8 cellular contexts compared by ENCODE assay signal in the genomic region with DNA sequence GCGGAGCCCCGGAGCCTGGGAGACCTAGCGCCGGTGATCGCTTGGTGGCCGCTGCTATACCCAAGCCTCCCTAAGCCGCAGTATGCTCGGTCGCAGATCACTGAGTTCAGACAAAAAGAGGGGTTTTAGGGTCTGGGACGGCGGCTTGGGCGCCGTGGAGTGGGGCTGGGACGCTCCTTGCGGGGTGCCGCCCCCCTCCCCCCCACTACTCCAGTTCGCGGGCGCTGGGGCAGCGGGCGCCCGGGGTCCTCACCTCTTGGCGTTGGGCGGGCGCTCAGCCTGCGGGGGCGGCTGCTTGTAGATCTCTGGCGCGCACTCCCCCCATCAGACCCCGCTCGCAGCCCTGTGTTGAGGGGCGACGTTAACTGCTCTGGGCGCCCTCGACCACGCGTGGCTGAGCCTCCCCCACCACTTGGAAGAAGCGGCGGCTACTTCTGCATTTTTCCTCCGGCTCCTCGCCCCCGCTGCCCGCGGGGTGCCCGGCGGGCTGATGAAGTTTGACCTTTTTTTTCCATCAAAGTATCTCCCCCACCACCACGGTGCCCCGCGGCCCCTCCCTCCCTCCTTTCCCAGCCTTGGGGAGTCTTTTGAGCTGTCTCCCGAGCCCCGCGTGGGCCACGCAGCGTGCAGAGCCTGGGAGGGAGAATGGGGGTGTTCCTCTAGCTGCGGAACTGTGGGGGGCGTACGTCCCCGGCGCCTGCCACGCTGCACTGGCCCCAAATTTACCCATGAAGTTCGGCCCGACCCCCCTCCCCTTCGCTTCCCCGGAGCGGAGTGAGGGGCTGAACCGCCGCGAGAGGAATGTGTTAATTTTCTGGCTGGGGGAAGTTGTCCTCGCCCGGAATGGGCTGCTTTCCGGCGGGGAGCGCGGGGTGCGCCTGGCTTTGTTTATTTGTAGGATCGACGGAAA. TPM values are rescaled to one million over a fixed set of nuclear protein-coding genes. Genes with fewer than 3 reads are reported as not detected.
DNase-seq lines count a peak whose midpoint lies in the region; ATAC-seq and TF ChIP-seq lines count a peak whose summit lies in the region.

No MANE protein-coding gene starts in this region.

- H4K20me1 ChIP-seq in BLaER1 treated with 17β-estradiol and CSF1 and Interleukin-3, amounts not matched to agents 10 nM and 100 nM: peaks cover 30 to 75% (median 52%) of the 10 kb centered on the region in 11 experiments; a peak in 20 of 22 replicates

- H3K27ac Mint-ChIP-seq in activated T-cell treated with anti-CD3 and anti-CD28 coated beads, Interleukin-2, amount 50 U/mL, for 24 hours: peak overlapping the region; percentile 57

- peaks cover 79% of the 10 kb centered on the region for H3K27me3 Mint-ChIP-seq in activated T-cell treated with anti-CD3 and anti-CD28 coated beads, Interleukin-2, amount 50 U/mL, for 24 hours

- peak overlapping the region; percentile 78 for H3K4me3 Mint-ChIP-seq in activated T-cell treated with anti-CD3 and anti-CD28 coated beads, Interleukin-2, amount 50 U/mL, for 24 hours

- H3K4me1 ChIP-seq in BLaER1 treated with 17β-estradiol and CSF1 and Interleukin-3, amounts not matched to agents 10 nM and 100 nM: peaks cover 74 to 83% (median 77%) of the 10 kb centered on the region in 10 experiments
- H3K4me1 ChIP-seq in heart left ventricle (peaks cover 11 to 69% (median 49%) of the 10 kb centered on the region in 12 donors), psoas muscle (peaks cover 32% of the 10 kb centered on the region)

- no peaks in the 10 kb centered on the region for H3K9me3 Mint-ChIP-seq in activated T-cell treated with anti-CD3 and anti-CD28 coated beads, Interleukin-2, amount 50 U/mL, for 24 hours

- peak overlapping the region; percentile 69 to 91 (median 84); a peak in 21 of 22 replicates for H3K27ac ChIP-seq in BLaER1 treated with 17β-estradiol and CSF1 and Interleukin-3, amounts not matched to agents 10 nM and 100 nM
- peak overlapping the region; percentile 55 to 98 (median 92) for H3K27ac ChIP-seq in heart left ventricle
- H3K27ac ChIP-seq in psoas muscle: peak overlapping the region; percentile 98

- H3K9me3 ChIP-seq in BLaER1 treated with 17β-estradiol and CSF1 and Interleukin-3, amounts not matched to agents 10 nM and 100 nM (replicated peaks in 1 of 11): no peaks in the 10 kb centered on the region
- H3K9me3 ChIP-seq in heart left ventricle (no peaks in the 10 kb centered on the region), psoas muscle (no peaks in the 10 kb centered on the region)

- H3K27me3 ChIP-seq in BLaER1 treated with 17β-estradiol and CSF1 and Interleukin-3, amounts not matched to agents 10 nM and 100 nM: peaks cover 0 to 13% (median 0%) of the 10 kb centered on the region in 11 experiments; a peak in 4 of 22 replicates
- peaks cover 0 to 9% (median 0%) of the 10 kb centered on the region in 9 donors for H3K27me3 ChIP-seq in heart left ventricle
- no peaks in the 10 kb centered on the region for H3K27me3 ChIP-seq in psoas muscle (ENCODE audit: insufficient read depth in 3 of 3, low read length in 2 of 3)

- TF ChIP-seq POLR2A in heart left ventricle (IDR thresholded peaks at IDR 0.05): no peak

- H3K4me2 ChIP-seq in BLaER1 treated with 17β-estradiol and CSF1 and Interleukin-3, amounts not matched to agents 10 nM and 100 nM: peak overlapping the region; percentile 93 to 100 (median 99)

- H3K36me3 Mint-ChIP-seq in activated T-cell treated with anti-CD3 and anti-CD28 coated beads, Interleukin-2, amount 50 U/mL, for 24 hours (ENCODE audit: low read depth): no peaks in the 10 kb centered on the region

- TF ChIP-seq CTCF in heart left ventricle (IDR thresholded peaks at IDR 0.05) (peak in 2 of 12 donors; percentile 6 to 24), psoas muscle (IDR thresholded peaks at IDR 0.05) (no peak)

- peak overlapping the region; percentile 81 to 91 (median 86) for H3K9ac ChIP-seq in BLaER1 treated with 17β-estradiol and CSF1 and Interleukin-3, amounts not matched to agents 10 nM and 100 nM

- peaks cover 46% of the 10 kb centered on the region for H3K4me1 Mint-ChIP-seq in activated T-cell treated with anti-CD3 and anti-CD28 coated beads, Interleukin-2, amount 50 U/mL, for 24 hours (ENCODE audit: low read depth)

- no peaks in the 10 kb centered on the region for H3K36me3 ChIP-seq in BLaER1 treated with 17β-estradiol and CSF1 and Interleukin-3, amounts not matched to agents 10 nM and 100 nM
- H3K36me3 ChIP-seq in heart left ventricle: no peaks in the 10 kb centered on the region
- no peaks in the 10 kb centered on the region for H3K36me3 ChIP-seq in psoas muscle (ENCODE audit: insufficient read depth in 1 of 2, low read depth in 1 of 2)

- DNase-seq in activated T-cell treated with anti-CD3 and anti-CD28 coated beads, Interleukin-2, amount 50 U/mL, for 24 hours: peak; percentile 60
- DNase-seq in heart left ventricle: peak in 3 of 5 donors; percentile 47 to 67 (median 53)
- DNase-seq in psoas muscle: peak in 1 of 2 donors; percentile 62
- no peak for DNase-seq in HK-2 (ENCODE audit: unreplicated experiment)
- no peak for DNase-seq in amniotic stem cell (lab: John Stamatoyannopoulos, UW)

- peak; percentile 5 for ATAC-seq in HG02852 (IDR thresholded peaks at IDR 0.05; ENCODE audit: unreplicated experiment)
- ATAC-seq in heart left ventricle: peak in 2 of 4 donors; percentile 2 to 7
- ATAC-seq in psoas muscle: peak in 1 of 4 donors; percentile 1
- no peak for ATAC-seq in HG02938 (IDR thresholded peaks at IDR 0.05; ENCODE audit: unreplicated experiment)

- intact Hi-C loops in heart left ventricle (cut with DNase I): loop anchor here in 1 of 10 donors (2.0 kb wide), 1 partner anchor 35 kb away; no protein-coding TSS in a partner anchor
- intact Hi-C loops in psoas muscle (cut with DNase I): loop anchor here in 1 of 2 donors (5.0 kb wide), 1 partner anchor 33 kb away; no protein-coding TSS in a partner anchor

- WGBS in heart left ventricle, 4 donors: 1% methylated on average over 26 to 77 of the region's 77 CpGs
- WGBS in psoas muscle, 3 donors: 0 to 1% (median 1%) methylated on average over 66 to 77 of the region's 77 CpGs

- H3K4me3 ChIP-seq in BLaER1 treated with 17β-estradiol and CSF1 and Interleukin-3, amounts not matched to agents 10 nM and 100 nM: peak overlapping the region; percentile 75 to 93 (median 90)
- peak overlapping the region; percentile 60 to 99 (median 96) for H3K4me3 ChIP-seq in heart left ventricle
- peak overlapping the region; percentile 99 for H3K4me3 ChIP-seq in psoas muscle

RNA-seq across cellular contexts. Expression of gene CXXC5, which starts 1.2 kb away (rescaled TPM):
- 10 to 100 TPM; 29.8 to 74.6 (median 36.3) TPM for total RNA-seq in heart left ventricle
- 10 to 100 TPM; 32.8 to 44.5 TPM for polyA plus RNA-seq in heart left ventricle
- total RNA-seq in psoas muscle: 10 to 100 TPM; 31.9 to 88.3 (median 48.5) TPM
- polyA plus RNA-seq in psoas muscle: 10 to 100 TPM; 24.5 to 48.5 (median 27.0) TPM

Comparison
In these comparisons a context has a peak if more than half of its experiments do, and no peak if none do; other contexts are left out.
1. DNase-seq: peak in activated T-cell treated with anti-CD3 and anti-CD28 coated beads, Interleukin-2, amount 50 U/mL, for 24 hours (single experiment) and heart left ventricle (3 of 5); none in HK-2 (single experiment) and amniotic stem cell (single experiment).
2. Peak in every context shown above with its lines, with median percentiles within 50 percentile points of each other: H3K27ac ChIP-seq and H3K4me3 ChIP-seq.